Comparison of ENCODE assay signal across 18 cellular contexts in genomic region chr7:129160161-129160911, GRCh38. TPM values are rescaled to one million over a fixed set of nuclear protein-coding genes. Genes with fewer than 3 reads are reported as not detected.
A peak's percentile ranks its signal among the peaks of the same experiment; 100 is the strongest.
DNase-seq lines count a peak whose midpoint lies in the region; ATAC-seq and TF ChIP-seq lines count a peak whose summit lies in the region.
"Had no signal": no experiment of that assay in that cellular context is flagged by ENCODE, and none has a peak within 500 bp of the region (broad histone marks: within the 10 kb centered on the region; RNA-seq: fewer than 3 reads in every experiment).

No MANE protein-coding gene starts in this region.

- peaks cover 4% of the 10 kb centered on the region for H3K9me3 Mint-ChIP-seq in glutamatergic neuron (ENCODE audit: unreplicated experiment)
- H3K9me3 Mint-ChIP-seq: activated naive CD8-positive, alpha-beta T cell treated with anti-CD3 and anti-CD28 coated beads, Interleukin-2, amount 10 ng/mL, durations not matched to agents 7 days and 5 days; T-helper 1 cell treated with Interleukin-12 subunit alpha and Interleukin-12 subunit beta and Interleukin-4 antibody, amounts not matched to agents 30 μg/mL and 1 μg/mL, for 36 hours had no signal

- H3K27me3 ChIP-seq in upper lobe of right lung (peaks cover 28% of the 10 kb centered on the region), transverse colon (no peaks in the 10 kb centered on the region)
- H3K27me3 ChIP-seq: gastroesophageal sphincter, pancreas, spleen had no signal

- peaks cover 4% of the 10 kb centered on the region for H3K4me1 Mint-ChIP-seq in glutamatergic neuron (ENCODE audit: low read depth, unreplicated experiment)
- H3K4me1 Mint-ChIP-seq: activated naive CD8-positive, alpha-beta T cell treated with anti-CD3 and anti-CD28 coated beads, Interleukin-2, amount 10 ng/mL, durations not matched to agents 7 days and 5 days had no signal

- H3K9me3 ChIP-seq in upper lobe of right lung (no peaks in the 10 kb centered on the region), transverse colon (no peaks in the 10 kb centered on the region)
- H3K9me3 ChIP-seq: gastroesophageal sphincter, pancreas, spleen had no signal

- H3K4me1 ChIP-seq in upper lobe of right lung, result no peaks in the 10 kb centered on the region
- H3K4me1 ChIP-seq in transverse colon, result no peaks in the 10 kb centered on the region
- H3K4me1 ChIP-seq: gastroesophageal sphincter, pancreas had no signal

- H3K27ac ChIP-seq in upper lobe of right lung (no peak overlapping the region), transverse colon (no peak overlapping the region)
- H3K27ac ChIP-seq: gastroesophageal sphincter, pancreas, spleen had no signal

- TF ChIP-seq CTCF in glutamatergic neuron (IDR thresholded peaks at IDR 0.05; ENCODE audit: partially characterized antibody, unreplicated experiment), result no peak
- TF ChIP-seq CTCF in upper lobe of right lung (IDR thresholded peaks at IDR 0.05), result no peak
- TF ChIP-seq CTCF in transverse colon (IDR thresholded peaks at IDR 0.05), result no peak

- no peak overlapping the region for H3K4me3 Mint-ChIP-seq in glutamatergic neuron (ENCODE audit: unreplicated experiment)
- H3K4me3 Mint-ChIP-seq: activated naive CD8-positive, alpha-beta T cell treated with anti-CD3 and anti-CD28 coated beads, Interleukin-2, amount 10 ng/mL, durations not matched to agents 7 days and 5 days; T-helper 1 cell treated with Interleukin-12 subunit alpha and Interleukin-12 subunit beta and Interleukin-4 antibody, amounts not matched to agents 30 μg/mL and 1 μg/mL, for 36 hours had no signal

- H3K36me3 Mint-ChIP-seq in glutamatergic neuron (ENCODE audit: unreplicated experiment), result peaks cover 7% of the 10 kb centered on the region
- H3K36me3 Mint-ChIP-seq: activated naive CD8-positive, alpha-beta T cell treated with anti-CD3 and anti-CD28 coated beads, Interleukin-2, amount 10 ng/mL, durations not matched to agents 7 days and 5 days had no signal

- intact Hi-C loops in upper lobe of right lung (cut with DNase I) (loop anchor here (10.0 kb wide), 1 partner anchor 54 kb away; no protein-coding TSS in a partner anchor), transverse colon (cut with DNase I; ENCODE audit: low total_unique reads) (loop anchor here (10.0 kb wide), 1 partner anchor 274 kb away; the partner anchor contains the start of gene STRIP2)

- 83 to 100% methylated on average over 1 to 3 of the region's 3 CpGs for WGBS in transverse colon (ENCODE audit: low coverage in 1 of 2), 2 donors

- ATAC-seq in upper lobe of right lung, result peak; percentile 88
- ATAC-seq: gastroesophageal sphincter, Panc1 had no signal

- TF ChIP-seq POLR2A in transverse colon (IDR thresholded peaks at IDR 0.05), result no peak

- no peak for TF ChIP-seq EP300 in transverse colon (IDR thresholded peaks at IDR 0.05; ENCODE audit: low read depth)

- no peak overlapping the region for H3K27ac Mint-ChIP-seq in glutamatergic neuron (ENCODE audit: unreplicated experiment)
- H3K27ac Mint-ChIP-seq: activated naive CD8-positive, alpha-beta T cell treated with anti-CD3 and anti-CD28 coated beads, Interleukin-2, amount 10 ng/mL, durations not matched to agents 7 days and 5 days; T-helper 1 cell treated with Interleukin-12 subunit alpha and Interleukin-12 subunit beta and Interleukin-4 antibody, amounts not matched to agents 30 μg/mL and 1 μg/mL, for 36 hours had no signal

- H3K4me3 ChIP-seq in upper lobe of right lung (no peak overlapping the region), transverse colon (no peak overlapping the region)
- H3K4me3 ChIP-seq: gastroesophageal sphincter, pancreas, spleen had no signal

- DNase-seq in NCI-H82 (lab: John Stamatoyannopoulos, UW) (peak; percentile 37), NCI-H82 treated with DMSO at 0.1 percent for 48 hours (lab: John Stamatoyannopoulos, UW; ENCODE audit: unreplicated experiment) (no peak), NCI-H146 treated with DMSO at 0.1 percent for 48 hours (lab: John Stamatoyannopoulos, UW; ENCODE audit: unreplicated experiment) (peak; percentile 10), glutamatergic neuron (peak; percentile 39), upper lobe of right lung (no peak), dermis blood vessel endothelial cell (no peak), transverse colon (no peak)
- DNase-seq in stimulated activated CD4-positive, alpha-beta T cell treated with anti-CD3 and anti-CD28 coated beads, Interleukin-15, amount 100 ng/mL, for 24 hours, result no peak
- DNase-seq: activated CD4-positive, alpha-beta T cell treated with anti-CD3 and anti-CD28 coated beads for 4 hours; activated naive CD8-positive, alpha-beta T cell treated with anti-CD3 and anti-CD28 coated beads, Interleukin-2, amount 10 ng/mL, durations not matched to agents 7 days and 5 days; activated T-cell treated with anti-CD3 and anti-CD28 coated beads, Interleukin-2, amount 50 U/mL, for 1 hour; NCI-H1694; pancreas; spleen had no signal

- H3K36me3 ChIP-seq in upper lobe of right lung (no peaks in the 10 kb centered on the region), transverse colon (no peaks in the 10 kb centered on the region)
- H3K36me3 ChIP-seq: gastroesophageal sphincter, pancreas had no signal

- H3K27me3 Mint-ChIP-seq in glutamatergic neuron (ENCODE audit: unreplicated experiment), result peaks cover 2% of the 10 kb centered on the region

- in situ Hi-C loops in transverse colon (cut with MboI; ENCODE audit: low pct_ligation_motif_present in 1 of 4, low pct_unique_long_range_greater_than_20kb in 1 of 4, low sequenced_read_pairs in 3 of 4), result no loop called here

RNA-seq across cellular contexts. Expression of gene TSPAN33, which starts 15.8 kb away (rescaled TPM):
- total RNA-seq in glutamatergic neuron (ENCODE audit: unreplicated experiment), result 6.6 TPM
- total RNA-seq in upper lobe of right lung, result 6.2 TPM
- total RNA-seq in dermis blood vessel endothelial cell, result 0.19 TPM in 1 of 2 replicates, not detected in the other
- total RNA-seq in transverse colon, result 1 to 10 TPM; 2.5 to 8.1 (median 2.9) TPM
- total RNA-seq: endothelial cell of umbilical vein had no signal

RNA-seq across cellular contexts. Expression of gene SMO, which starts 28.1 kb away (rescaled TPM):
- total RNA-seq in glutamatergic neuron (ENCODE audit: unreplicated experiment) (5.9 TPM), upper lobe of right lung (4.0 TPM), dermis blood vessel endothelial cell (3.2 and 5.8 TPM in 2 replicates), transverse colon (1 to 10 TPM; 1.9 to 8.6 (median 3.5) TPM)

Comparison
In these comparisons a context has a peak if more than half of its experiments do, and no peak if none do; other contexts are left out.
1. DNase-seq: peak in NCI-H82 (single experiment), NCI-H146 treated with DMSO at 0.1 percent for 48 hours (single experiment) and glutamatergic neuron (single experiment); none in NCI-H82 treated with DMSO at 0.1 percent for 48 hours (single experiment), upper lobe of right lung (single experiment), dermis blood vessel endothelial cell (single experiment), stimulated activated CD4-positive, alpha-beta T cell treated with anti-CD3 and anti-CD28 coated beads, Interleukin-15, amount 100 ng/mL, for 24 hours (single experiment) and transverse colon (single experiment).